6 cellular contexts compared by ENCODE assay signal in the genomic region with DNA sequence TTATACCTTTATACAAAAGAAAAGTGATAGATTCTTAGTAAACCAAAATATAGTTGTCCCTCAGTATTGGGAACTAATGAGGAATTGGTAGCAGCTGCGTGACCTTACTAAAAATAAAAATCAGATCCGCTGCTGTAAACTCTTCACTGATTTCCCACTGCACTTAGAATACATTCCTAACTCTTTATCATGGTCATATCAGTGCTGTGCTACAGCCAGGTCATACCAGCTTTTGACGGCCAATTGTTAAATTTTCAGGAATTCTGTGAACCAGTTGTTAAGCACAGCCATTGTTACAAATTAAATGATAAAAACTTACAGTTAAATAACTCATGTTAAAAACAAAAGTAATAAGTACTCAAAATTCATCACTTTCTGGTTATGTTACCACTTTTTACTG.
"Had no signal": no experiment of that assay in that cellular context is flagged by ENCODE, and none has a peak within 500 bp of the region (broad histone marks: within the 10 kb centered on the region; RNA-seq: fewer than 3 reads in every experiment).

No MANE protein-coding gene starts in this region.

- H3K4me1 ChIP-seq: HAP-1 had no signal

- H3K27ac ChIP-seq: HL-60 had no signal

- H3K4me3 ChIP-seq: HAP-1 had no signal

- H3K36me3 ChIP-seq: HAP-1 had no signal

- DNase-seq: GOT3, H7, HFFc6, KBM-7 had no signal

- H3K9me3 ChIP-seq: HAP-1 had no signal
